In genomic region chr19:30556230-30556711, GRCh38 we compare ENCODE assay signal across 15 cellular contexts.
DNase-seq lines count a peak whose midpoint lies in the region; ATAC-seq lines count a peak whose summit lies in the region.
"Had no signal": no experiment of that assay in that cellular context is flagged by ENCODE, and none has a peak within 500 bp of the region (broad histone marks: within the 10 kb centered on the region; RNA-seq: fewer than 3 reads in every experiment).

No MANE protein-coding gene starts in this region.

- DNase-seq in SHP77 treated with DMSO at 0.1 percent for 48 hours (lab: John Stamatoyannopoulos, UW) (peak; percentile 71), hippocampal formation (lab: John Stamatoyannopoulos, UW) (peak; percentile 38 to 84), retina (peak; percentile 10), GM03348 (ENCODE audit: low spot score) (no peak), dermis blood vessel endothelial cell (no peak)
- no peak for DNase-seq in naive thymus-derived CD8-positive, alpha-beta T cell
- DNase-seq: activated CD4-positive, alpha-beta T cell treated with anti-CD3 and anti-CD28 coated beads for 48 hours; activated naive CD4-positive, alpha-beta T cell treated with anti-CD3 and anti-CD28 coated beads, Interleukin-2, amount 50 U/mL, for 16 hours; effector memory CD8-positive, alpha-beta T cell; kidney; NCI-H187 treated with DMSO at 0.1 percent for 48 hours had no signal

- POLR2A ChIA-PET in naive thymus-derived CD8-positive, alpha-beta T cell (lab: Charles Lee): no interaction called here

- H3K27ac ChIP-seq in HUES48 (ENCODE audit: low read depth, low read length): peak overlapping the region; percentile 26
- H3K27ac ChIP-seq: BLaER1 treated with 17β-estradiol and CSF1 and Interleukin-3, amounts not matched to agents 10 nM and 100 nM had no signal

- H3K4me3 Mint-ChIP-seq in naive thymus-derived CD8-positive, alpha-beta T cell: no peak overlapping the region
- H3K4me3 Mint-ChIP-seq: effector memory CD8-positive, alpha-beta T cell; stimulated activated naive CD8-positive, alpha-beta T cell treated with anti-CD3 and anti-CD28 coated beads, Interleukin-15, Interleukin-2, amounts not matched to agents 100 ng/mL and 50 ng/mL, for 24 hours had no signal

- no peaks in the 10 kb centered on the region for H3K36me3 Mint-ChIP-seq in naive thymus-derived CD8-positive, alpha-beta T cell

- no peak overlapping the region for H3K9ac ChIP-seq in HUES48 (ENCODE audit: low read depth, low read length)
- H3K9ac ChIP-seq: BLaER1 treated with 17β-estradiol and CSF1 and Interleukin-3, amounts not matched to agents 10 nM and 100 nM had no signal

- H3K4me1 ChIP-seq in HUES48 (ENCODE audit: control insufficient read depth, insufficient read depth, low read length): peaks cover 41% of the 10 kb centered on the region

- no peak for ATAC-seq in naive thymus-derived CD8-positive, alpha-beta T cell
- ATAC-seq: effector memory CD8-positive, alpha-beta T cell; Right ventricle myocardium inferior had no signal

- H3K27me3 Mint-ChIP-seq in naive thymus-derived CD8-positive, alpha-beta T cell: peaks cover 0 to 36% (median 13%) of the 10 kb centered on the region in 5 donors

- no peaks in the 10 kb centered on the region for H3K36me3 ChIP-seq in HUES48 (ENCODE audit: control insufficient read depth, insufficient read depth, low read length)
- H3K36me3 ChIP-seq: BLaER1 treated with 17β-estradiol and CSF1 and Interleukin-3, amounts not matched to agents 10 nM and 100 nM had no signal

- H3K27me3 ChIP-seq in HUES48 (ENCODE audit: control insufficient read depth, insufficient read depth, low read length): no peaks in the 10 kb centered on the region
- H3K27me3 ChIP-seq: BLaER1 treated with 17β-estradiol and CSF1 and Interleukin-3, amounts not matched to agents 10 nM and 100 nM had no signal

- H3K27ac Mint-ChIP-seq in naive thymus-derived CD8-positive, alpha-beta T cell: no peak overlapping the region
- H3K27ac Mint-ChIP-seq: effector memory CD8-positive, alpha-beta T cell; stimulated activated naive CD8-positive, alpha-beta T cell treated with anti-CD3 and anti-CD28 coated beads, Interleukin-15, Interleukin-2, amounts not matched to agents 100 ng/mL and 50 ng/mL, for 24 hours had no signal

- no peaks in the 10 kb centered on the region for H3K9me3 ChIP-seq in HUES48 (ENCODE audit: control insufficient read depth, insufficient read depth, low read length)
- H3K9me3 ChIP-seq: BLaER1 treated with 17β-estradiol and CSF1 and Interleukin-3, amounts not matched to agents 10 nM and 100 nM had no signal

- H3K4me1 Mint-ChIP-seq in naive thymus-derived CD8-positive, alpha-beta T cell: peaks cover 0 to 2% (median under 1%) of the 10 kb centered on the region in 4 donors

- no peak overlapping the region for H3K4me3 ChIP-seq in HUES48 (ENCODE audit: low read depth, low read length)
- H3K4me3 ChIP-seq: BLaER1 treated with 17β-estradiol and CSF1 and Interleukin-3, amounts not matched to agents 10 nM and 100 nM had no signal

- H3K9me3 Mint-ChIP-seq in naive thymus-derived CD8-positive, alpha-beta T cell: peaks cover 0 to 4% (median 0%) of the 10 kb centered on the region in 9 donors
- H3K9me3 Mint-ChIP-seq: effector memory CD8-positive, alpha-beta T cell; stimulated activated naive CD8-positive, alpha-beta T cell treated with anti-CD3 and anti-CD28 coated beads, Interleukin-15, Interleukin-2, amounts not matched to agents 100 ng/mL and 50 ng/mL, for 24 hours had no signal

Comparison
In these comparisons a context has a peak if more than half of its experiments do, and no peak if none do; other contexts are left out.
1. DNase-seq: peak in SHP77 treated with DMSO at 0.1 percent for 48 hours (single experiment), hippocampal formation (2 of 2) and retina (single experiment); none in GM03348 (single experiment), naive thymus-derived CD8-positive, alpha-beta T cell (0 of 10) and dermis blood vessel endothelial cell (single experiment).